2 cellular contexts compared by ENCODE assay signal in genomic region chr7:108001759-108002725, GRCh38.
A peak's percentile ranks its signal among the peaks of the same experiment; 100 is the strongest.
TF ChIP-seq lines count a peak whose summit lies in the region.

No MANE protein-coding gene starts in this region.

TF ChIP-seq in PFSK-1, 5 proteins besides CTCF, POLR2A, EP300 and RAD21:
- TF ChIP-seq, protein P1, sequence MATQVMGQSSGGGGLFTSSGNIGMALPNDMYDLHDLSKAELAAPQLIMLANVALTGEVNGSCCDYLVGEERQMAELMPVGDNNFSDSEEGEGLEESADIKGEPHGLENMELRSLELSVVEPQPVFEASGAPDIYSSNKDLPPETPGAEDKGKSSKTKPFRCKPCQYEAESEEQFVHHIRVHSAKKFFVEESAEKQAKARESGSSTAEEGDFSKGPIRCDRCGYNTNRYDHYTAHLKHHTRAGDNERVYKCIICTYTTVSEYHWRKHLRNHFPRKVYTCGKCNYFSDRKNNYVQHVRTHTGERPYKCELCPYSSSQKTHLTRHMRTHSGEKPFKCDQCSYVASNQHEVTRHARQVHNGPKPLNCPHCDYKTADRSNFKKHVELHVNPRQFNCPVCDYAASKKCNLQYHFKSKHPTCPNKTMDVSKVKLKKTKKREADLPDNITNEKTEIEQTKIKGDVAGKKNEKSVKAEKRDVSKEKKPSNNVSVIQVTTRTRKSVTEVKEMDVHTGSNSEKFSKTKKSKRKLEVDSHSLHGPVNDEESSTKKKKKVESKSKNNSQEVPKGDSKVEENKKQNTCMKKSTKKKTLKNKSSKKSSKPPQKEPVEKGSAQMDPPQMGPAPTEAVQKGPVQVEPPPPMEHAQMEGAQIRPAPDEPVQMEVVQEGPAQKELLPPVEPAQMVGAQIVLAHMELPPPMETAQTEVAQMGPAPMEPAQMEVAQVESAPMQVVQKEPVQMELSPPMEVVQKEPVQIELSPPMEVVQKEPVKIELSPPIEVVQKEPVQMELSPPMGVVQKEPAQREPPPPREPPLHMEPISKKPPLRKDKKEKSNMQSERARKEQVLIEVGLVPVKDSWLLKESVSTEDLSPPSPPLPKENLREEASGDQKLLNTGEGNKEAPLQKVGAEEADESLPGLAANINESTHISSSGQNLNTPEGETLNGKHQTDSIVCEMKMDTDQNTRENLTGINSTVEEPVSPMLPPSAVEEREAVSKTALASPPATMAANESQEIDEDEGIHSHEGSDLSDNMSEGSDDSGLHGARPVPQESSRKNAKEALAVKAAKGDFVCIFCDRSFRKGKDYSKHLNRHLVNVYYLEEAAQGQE (IDR thresholded peaks at IDR 0.05; ENCODE audit: insufficient read depth in 1 of 2, low read depth in 2 of 2, low read length in 2 of 2): 0 out of 4 replicates have a peak, but pooled peaks of 1 of the 2 experiments have one; percentile 4
- peak; percentile 18 for TF ChIP-seq FOXP2 (optimal IDR thresholded peaks at IDR 0.05; ENCODE audit: borderline replicate concordance, extremely low read depth, extremely low read length, insufficient read depth)
- no peak for TF ChIP-seq SIN3A (IDR thresholded peaks at IDR 0.05; ENCODE audit: borderline replicate concordance, insufficient read depth, low read length)
- TF ChIP-seq POLR2AphosphoS5 (IDR thresholded peaks at IDR 0.05; ENCODE audit: low read depth, low read length): no peak
TF ChIP-seq in PFSK-1: peak in this region for 2.

TF ChIP-seq in H1, 55 proteins besides CTCF, POLR2A, EP300 and RAD21 (continued from another document):
- TF ChIP-seq EZH2 (IDR thresholded peaks at IDR 0.05; ENCODE audit: low read depth, low read length, severe bottlenecking): peak; percentile 79
